Comparison of ENCODE assay signal across 1 cellular context in the genomic region with DNA sequence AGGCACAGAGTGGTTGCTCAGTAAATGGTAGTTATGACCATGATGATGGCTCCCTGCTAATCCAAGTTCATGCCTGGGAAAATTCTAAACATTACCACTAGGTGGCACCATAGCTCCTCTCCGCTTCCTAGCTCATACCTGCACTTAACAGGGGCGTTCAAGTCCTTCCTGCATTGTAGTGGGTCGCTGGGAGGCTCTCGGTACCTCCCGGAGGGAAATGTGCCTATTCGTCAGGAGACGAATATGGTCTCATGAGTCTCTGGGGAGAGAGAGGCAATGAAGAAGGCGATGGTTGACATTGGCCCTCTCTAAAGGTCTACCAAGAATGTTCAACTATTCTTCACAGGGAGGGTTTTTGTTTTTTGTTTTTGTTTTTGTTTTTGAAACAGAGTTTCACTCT.
TF ChIP-seq lines count a peak whose summit lies in the region.

No MANE protein-coding gene starts in this region.

TF ChIP-seq in H1, 55 proteins besides CTCF, POLR2A, EP300 and RAD21:
- TF ChIP-seq CBX8 (IDR thresholded peaks at IDR 0.05; ENCODE audit: borderline replicate concordance, low read depth, low read length), result no peak
- TF ChIP-seq EGR1 (IDR thresholded peaks at IDR 0.05; ENCODE audit: borderline replicate concordance, low read depth, low read length), result no peak
- TF ChIP-seq GABPA (IDR thresholded peaks at IDR 0.05; ENCODE audit: borderline replicate concordance, insufficient read depth, low read length), result no peak
- TF ChIP-seq NANOG (IDR thresholded peaks at IDR 0.05; ENCODE audit: insufficient read depth, low read depth, low read length, poor library complexity, severe bottlenecking), result no peak
- no peak for TF ChIP-seq SRF (IDR thresholded peaks at IDR 0.05; ENCODE audit: low read depth, low read length)
- TF ChIP-seq, protein P1, sequence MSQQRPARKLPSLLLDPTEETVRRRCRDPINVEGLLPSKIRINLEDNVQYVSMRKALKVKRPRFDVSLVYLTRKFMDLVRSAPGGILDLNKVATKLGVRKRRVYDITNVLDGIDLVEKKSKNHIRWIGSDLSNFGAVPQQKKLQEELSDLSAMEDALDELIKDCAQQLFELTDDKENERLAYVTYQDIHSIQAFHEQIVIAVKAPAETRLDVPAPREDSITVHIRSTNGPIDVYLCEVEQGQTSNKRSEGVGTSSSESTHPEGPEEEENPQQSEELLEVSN (IDR thresholded peaks at IDR 0.05), result peak; percentile 90
- no peak for TF ChIP-seq CBX5 (IDR thresholded peaks at IDR 0.05; ENCODE audit: low read depth, low read length)
- TF ChIP-seq, protein P2, sequence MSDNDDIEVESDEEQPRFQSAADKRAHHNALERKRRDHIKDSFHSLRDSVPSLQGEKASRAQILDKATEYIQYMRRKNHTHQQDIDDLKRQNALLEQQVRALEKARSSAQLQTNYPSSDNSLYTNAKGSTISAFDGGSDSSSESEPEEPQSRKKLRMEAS (IDR thresholded peaks at IDR 0.05), result no peak
- no peak for TF ChIP-seq POLR2AphosphoS5 (IDR thresholded peaks at IDR 0.05; ENCODE audit: low read depth, low read length)
- TF ChIP-seq RFX5 (IDR thresholded peaks at IDR 0.05; ENCODE audit: borderline replicate concordance, low read depth, low read length), result 0 out of 2 replicates have a peak, but pooled peaks have one; percentile 50
- no peak for TF ChIP-seq CHD2 (IDR thresholded peaks at IDR 0.05; ENCODE audit: low read length)
- no peak for TF ChIP-seq CREB1 (IDR thresholded peaks at IDR 0.05)
- TF ChIP-seq EZH2 (IDR thresholded peaks at IDR 0.05; ENCODE audit: low read depth, low read length, severe bottlenecking), result no peak
- no peak for TF ChIP-seq SP2 (IDR thresholded peaks at IDR 0.05; ENCODE audit: low read length)
- TF ChIP-seq RBBP5 (IDR thresholded peaks at IDR 0.05; ENCODE audit: borderline replicate concordance, low read depth, low read length), result no peak
- no peak for TF ChIP-seq BRCA1 (IDR thresholded peaks at IDR 0.05; ENCODE audit: low read depth, low read length)
- peak; percentile 57; the same call in 1 of the 2 replicates for TF ChIP-seq TEAD4 (IDR thresholded peaks at IDR 0.05; ENCODE audit: low read depth, low read length)
- TF ChIP-seq BCL11A (IDR thresholded peaks at IDR 0.05; ENCODE audit: low read depth in 2 of 2, low read length in 2 of 2), result no peak
- no peak for TF ChIP-seq ZNF274 (IDR thresholded peaks at IDR 0.05; ENCODE audit: borderline replicate concordance, extremely low read depth, low read length)
- TF ChIP-seq ASH2L (IDR thresholded peaks at IDR 0.05; ENCODE audit: low read length), result no peak
- TF ChIP-seq CTBP2 (IDR thresholded peaks at IDR 0.05; ENCODE audit: borderline replicate concordance, insufficient read depth, insufficient read length, low read length), result no peak
- no peak for TF ChIP-seq SP4 (IDR thresholded peaks at IDR 0.05; ENCODE audit: low read length)
- TF ChIP-seq SAP30 (IDR thresholded peaks at IDR 0.05; ENCODE audit: insufficient read depth, insufficient replicate concordance, low read length), result no peak
- TF ChIP-seq TCF12 (IDR thresholded peaks at IDR 0.05; ENCODE audit: low read depth, low read length), result no peak
- no peak for TF ChIP-seq CHD1 (IDR thresholded peaks at IDR 0.05; ENCODE audit: low read depth, low read length)
- TF ChIP-seq KDM4A (IDR thresholded peaks at IDR 0.05; ENCODE audit: low read depth, low read length, severe bottlenecking), result no peak
- TF ChIP-seq MAFK (IDR thresholded peaks at IDR 0.05; ENCODE audit: low read depth, low read length), result no peak
